15 cellular contexts compared by ENCODE assay signal in genomic region chr22:20565761-20566160, GRCh38. TPM values are rescaled to one million over a fixed set of nuclear protein-coding genes. Genes with fewer than 3 reads are reported as not detected.
DNase-seq lines count a peak whose midpoint lies in the region; ATAC-seq and TF ChIP-seq lines count a peak whose summit lies in the region.
"Had no signal": no experiment of that assay in that cellular context is flagged by ENCODE, and none has a peak within 500 bp of the region (broad histone marks: within the 10 kb centered on the region; RNA-seq: fewer than 3 reads in every experiment).

No MANE protein-coding gene starts in this region.

- H2AK5ac ChIP-seq in mesendoderm (ENCODE audit: low read length): no peak overlapping the region

- H4K8ac ChIP-seq in mesendoderm (ENCODE audit: low read depth, low read length): no peak overlapping the region

- H3K4me1 Mint-ChIP-seq in activated naive CD8-positive, alpha-beta T cell (ENCODE audit: low read depth): peaks cover 85% of the 10 kb centered on the region
- peaks cover 88% of the 10 kb centered on the region for H3K4me1 Mint-ChIP-seq in activated naive CD8-positive, alpha-beta T cell treated with anti-CD3 and anti-CD28 coated beads, Interleukin-2, amount 50 U/mL, for 24 hours
- H3K4me1 Mint-ChIP-seq in T-cell (peaks cover 82 to 90% (median 88%) of the 10 kb centered on the region in 3 donors), mesothelial cell of epicardium (peaks cover 39% of the 10 kb centered on the region)
- H3K4me1 Mint-ChIP-seq: neural progenitor cell, WTC11 had no signal

- H2BK120ac ChIP-seq in mesendoderm (ENCODE audit: low read depth, low read length): no peak overlapping the region

- H3K4me2 ChIP-seq in mesendoderm (ENCODE audit: low read length): no peak overlapping the region
- H3K4me2 ChIP-seq: neural progenitor cell had no signal

- H3K27me3 ChIP-seq in vagina (no peaks in the 10 kb centered on the region), mesendoderm (ENCODE audit: insufficient read depth, low read length, poor library complexity) (no peaks in the 10 kb centered on the region)
- H3K27me3 ChIP-seq: neural progenitor cell had no signal

- no peaks in the 10 kb centered on the region for H3K9me3 ChIP-seq in vagina

- no peak for TF ChIP-seq POLR2A in vagina (IDR thresholded peaks at IDR 0.05)

- no peak overlapping the region for H3K56ac ChIP-seq in mesendoderm (ENCODE audit: low read length)

- no peak overlapping the region for H2BK15ac ChIP-seq in mesendoderm (replicated peaks; ENCODE audit: low read depth)

- no peaks in the 10 kb centered on the region for H3K79me1 ChIP-seq in mesendoderm (ENCODE audit: low read length)

- no CpG with 5 or more reads among the region's 4 CpGs for WGBS in mesendoderm (ENCODE audit: extremely low coverage, insufficient coverage, low lambda C conversion rate)

- peak overlapping the region; percentile 41 for H3K27ac Mint-ChIP-seq in activated naive CD8-positive, alpha-beta T cell
- no peak overlapping the region for H3K27ac Mint-ChIP-seq in activated naive CD8-positive, alpha-beta T cell treated with anti-CD3 and anti-CD28 coated beads, Interleukin-2, amount 50 U/mL, for 24 hours
- H3K27ac Mint-ChIP-seq in T-cell (peak overlapping the region; percentile 94 to 97), mesothelial cell of epicardium (peak overlapping the region; percentile 69)
- H3K27ac Mint-ChIP-seq: neural progenitor cell, WTC11 had no signal

- no peak overlapping the region for H2BK5ac ChIP-seq in mesendoderm (ENCODE audit: low read length)

- H3K27ac ChIP-seq in vagina: peak overlapping the region; percentile 71
- no peak overlapping the region for H3K27ac ChIP-seq in mesendoderm (ENCODE audit: low read depth, low read length)
- H3K27ac ChIP-seq: neural progenitor cell had no signal

- no peak overlapping the region for H3K9ac ChIP-seq in mesendoderm (ENCODE audit: low read length)
- H3K9ac ChIP-seq: neural progenitor cell had no signal

- no peaks in the 10 kb centered on the region for H3K79me2 ChIP-seq in mesendoderm (ENCODE audit: control insufficient read depth, insufficient read depth, low read length)

- H3K18ac ChIP-seq in mesendoderm (ENCODE audit: low read length): no peak overlapping the region

- POLR2A ChIA-PET in T-cell (lab: Charles Lee): interaction anchor here in 1 of 2 donors (0.5 to 1.5 kb wide), 2 partner anchors 8 to 464 kb away, joined by 4 to 7 read pairs; no protein-coding TSS in a partner anchor

- H3K4me1 ChIP-seq in vagina (peaks cover 58% of the 10 kb centered on the region), mesendoderm (ENCODE audit: control insufficient read depth, low read depth, low read length) (no peaks in the 10 kb centered on the region)
- H3K4me1 ChIP-seq: neural progenitor cell had no signal

- no peak overlapping the region for H3K23ac ChIP-seq in mesendoderm (ENCODE audit: low read length)

- H3K4me3 ChIP-seq in vagina (no peak overlapping the region), mesendoderm (ENCODE audit: low read length) (no peak overlapping the region)
- H3K4me3 ChIP-seq: neural progenitor cell had no signal

- no peak for DNase-seq in activated naive CD8-positive, alpha-beta T cell treated with anti-CD3 and anti-CD28 coated beads, Interleukin-2, amount 50 U/mL, for 24 hours
- DNase-seq in T-cell (no peak), mesothelial cell of epicardium (ENCODE audit: low spot score in 2 of 2, unreplicated experiment in 2 of 2) (no peak), vagina (ENCODE audit: extremely low spot score in 2 of 2) (no peak), mesendoderm (no peak), GM20000 (ENCODE audit: low spot score) (no peak)
- DNase-seq: caudate nucleus, islet precursor cell, NCI-H1417 treated with DMSO at 0.1 percent for 48 hours, NCI-H2171 treated with DMSO at 0.1 percent for 48 hours, NCI-H774 had no signal

- no peaks in the 10 kb centered on the region for H3K27me3 Mint-ChIP-seq in activated naive CD8-positive, alpha-beta T cell
- H3K27me3 Mint-ChIP-seq in activated naive CD8-positive, alpha-beta T cell treated with anti-CD3 and anti-CD28 coated beads, Interleukin-2, amount 50 U/mL, for 24 hours: no peaks in the 10 kb centered on the region
- H3K27me3 Mint-ChIP-seq in T-cell (no peaks in the 10 kb centered on the region), mesothelial cell of epicardium (ENCODE audit: low read depth) (no peaks in the 10 kb centered on the region)

- peaks cover 11% of the 10 kb centered on the region for H3K36me3 Mint-ChIP-seq in activated naive CD8-positive, alpha-beta T cell
- H3K36me3 Mint-ChIP-seq in activated naive CD8-positive, alpha-beta T cell treated with anti-CD3 and anti-CD28 coated beads, Interleukin-2, amount 50 U/mL, for 24 hours (ENCODE audit: low read depth): peaks cover 60% of the 10 kb centered on the region
- H3K36me3 Mint-ChIP-seq in T-cell: peaks cover 45% of the 10 kb centered on the region
- H3K36me3 Mint-ChIP-seq in mesothelial cell of epicardium: peaks cover 31% of the 10 kb centered on the region

- CTCF ChIA-PET in T-cell (lab: Charles Lee): interaction anchor here (0.6 to 4.8 kb wide), 8 partner anchors 8 to 109 kb away, joined by 3 to 29 read pairs (median 6); no protein-coding TSS in a partner anchor

- no peak overlapping the region for H3K4me3 Mint-ChIP-seq in activated naive CD8-positive, alpha-beta T cell
- no peak overlapping the region for H3K4me3 Mint-ChIP-seq in activated naive CD8-positive, alpha-beta T cell treated with anti-CD3 and anti-CD28 coated beads, Interleukin-2, amount 50 U/mL, for 24 hours
- peak overlapping the region; percentile 72 to 86 (median 79) for H3K4me3 Mint-ChIP-seq in T-cell
- H3K4me3 Mint-ChIP-seq in mesothelial cell of epicardium: no peak overlapping the region
- H3K4me3 Mint-ChIP-seq: neural progenitor cell, WTC11 had no signal

- TF ChIP-seq CTCF in mesothelial cell of epicardium (IDR thresholded peaks at IDR 0.05; ENCODE audit: unreplicated experiment): no peak
- TF ChIP-seq CTCF in vagina (IDR thresholded peaks at IDR 0.05): no peak
- TF ChIP-seq CTCF in GM20000 (IDR thresholded peaks at IDR 0.05; ENCODE audit: extremely low read depth, missing control alignments): no peak

- H3K36me3 ChIP-seq in vagina (peaks cover 0 to 50% of the 10 kb centered on the region in 2 donors), mesendoderm (ENCODE audit: control insufficient read depth, insufficient read depth, low read length) (peaks cover 17% of the 10 kb centered on the region)
- H3K36me3 ChIP-seq: neural progenitor cell had no signal

- no peak overlapping the region for H4K5ac ChIP-seq in mesendoderm (ENCODE audit: low read length)

- intact Hi-C loops in vagina (cut with DNase I): no loop called here

- H3K4ac ChIP-seq in mesendoderm (ENCODE audit: low read depth, low read length): no peak overlapping the region

- no peak for ATAC-seq in activated naive CD8-positive, alpha-beta T cell treated with anti-CD3 and anti-CD28 coated beads, Interleukin-2, amount 50 U/mL, for 24 hours
- ATAC-seq in T-cell (replicated peaks in 1 of 4) (no peak), GM21619 (IDR thresholded peaks at IDR 0.05; ENCODE audit: unreplicated experiment) (no peak)
- ATAC-seq: WTC11 had no signal

- no peaks in the 10 kb centered on the region for H3K9me3 Mint-ChIP-seq in activated naive CD8-positive, alpha-beta T cell (ENCODE audit: low read depth)
- no peaks in the 10 kb centered on the region for H3K9me3 Mint-ChIP-seq in activated naive CD8-positive, alpha-beta T cell treated with anti-CD3 and anti-CD28 coated beads, Interleukin-2, amount 50 U/mL, for 24 hours
- H3K9me3 Mint-ChIP-seq in T-cell (no peaks in the 10 kb centered on the region), mesothelial cell of epicardium (no peaks in the 10 kb centered on the region)
- H3K9me3 Mint-ChIP-seq: neural progenitor cell, WTC11 had no signal

RNA-seq across cellular contexts. Expression of gene MED15, which starts 58.4 kb away (rescaled TPM):
- 100 to 1,000 TPM; 214 to 317 (median 262) TPM for total RNA-seq in T-cell
- total RNA-seq in mesothelial cell of epicardium: 129 to 135 TPM (median 129 TPM) in 3 replicates
- total RNA-seq in vagina: 72.2 TPM
- 33.8 TPM for polyA plus RNA-seq in mesendoderm (2013, experiment 1 of 2)
- polyA plus RNA-seq in mesendoderm (2013, experiment 2 of 2): 33.3 TPM

Comparison
In these comparisons a context has a peak if more than half of its experiments do, and no peak if none do; other contexts are left out.
1. H3K4me3 Mint-ChIP-seq: peak in T-cell (3 of 3); none in activated naive CD8-positive, alpha-beta T cell (single experiment), activated naive CD8-positive, alpha-beta T cell treated with anti-CD3 and anti-CD28 coated beads, Interleukin-2, amount 50 U/mL, for 24 hours (single experiment) and mesothelial cell of epicardium (single experiment).